11 cellular contexts compared by ENCODE assay signal in genomic region chr10:79424221-79425073, GRCh38. TPM values are rescaled to one million over a fixed set of nuclear protein-coding genes. Genes with fewer than 3 reads are reported as not detected.
DNase-seq lines count a peak whose midpoint lies in the region; ATAC-seq, FAIRE-seq and TF ChIP-seq lines count a peak whose summit lies in the region.
"Had no signal": no experiment of that assay in that cellular context is flagged by ENCODE, and none has a peak within 500 bp of the region (broad histone marks: within the 10 kb centered on the region; RNA-seq: fewer than 3 reads in every experiment).

No MANE protein-coding gene starts in this region.

- H3K36me3 ChIP-seq in SK-N-SH (replicated peaks in 1 of 2; ENCODE audit: control insufficient read depth in 1 of 2, insufficient read depth in 2 of 2, low read length in 1 of 2) (peaks cover 9 to 31% of the 10 kb centered on the region in 2 experiments), gastroesophageal sphincter (peaks cover 0 to 27% of the 10 kb centered on the region in 2 donors), neural progenitor cell (no peaks in the 10 kb centered on the region), vagina (no peaks in the 10 kb centered on the region)

- CTCF ChIA-PET in SK-N-SH (lab: Yijun Ruan, JAX) = interaction anchor here (0.7 to 3.9 kb wide), 6 partner anchors 10 to 63 kb away, joined by 3 to 29 read pairs (median 4); no protein-coding TSS in a partner anchor

- H3K27ac Mint-ChIP-seq in neural progenitor cell = peak overlapping the region; percentile 35
- H3K27ac Mint-ChIP-seq: naive thymus-derived CD4-positive, alpha-beta T cell had no signal

- TF ChIP-seq CTCF in SK-N-SH (IDR thresholded peaks at IDR 0.05) (no peak), gastroesophageal sphincter (IDR thresholded peaks at IDR 0.05) (no peak), neural progenitor cell (IDR thresholded peaks at IDR 0.05) (no peak), vagina (IDR thresholded peaks at IDR 0.05) (no peak)

- intact Hi-C loops in vagina (cut with DNase I) = no loop called here

- H4K20me1 ChIP-seq in SK-N-SH (ENCODE audit: insufficient read depth) (peaks cover 5% of the 10 kb centered on the region; the same call in 1 of the 2 replicates), neural progenitor cell (ENCODE audit: low read depth) (peaks cover 9% of the 10 kb centered on the region)

- H3K4me3 ChIP-seq in SK-N-SH (ENCODE audit: low read depth in 2 of 2, low read length in 1 of 2) = no peak overlapping the region
- H3K4me3 ChIP-seq in gastroesophageal sphincter = no peak overlapping the region
- no peak overlapping the region for H3K4me3 ChIP-seq in neural progenitor cell
- H3K4me3 ChIP-seq in vagina = no peak overlapping the region

- POLR2A ChIA-PET in SK-N-SH (lab: Yijun Ruan, JAX) = interaction anchor here (1.2 to 1.4 kb wide), 3 partner anchors 9 to 195 kb away, joined by 3 to 4 read pairs (median 4); no protein-coding TSS in a partner anchor

- 80% methylated on average over 11 of the region's 11 CpGs for WGBS in SK-N-SH (ENCODE audit: low lambda C conversion rate)
- WGBS in gastroesophageal sphincter (ENCODE audit: low coverage in 1 of 2), 2 donors = 24 to 42% methylated on average over 6 of the region's 11 CpGs

- DNase-seq in SK-N-SH = no peak
- no peak for DNase-seq in neural progenitor cell (ENCODE audit: low spot score)
- DNase-seq in vagina (ENCODE audit: extremely low spot score in 2 of 2) = no peak
- DNase-seq in frontal cortex (ENCODE audit: low spot score in 2 of 2) = no peak
- DNase-seq in cortex of kidney (lab: John Stamatoyannopoulos, UW) = no peak
- DNase-seq: activated naive CD4-positive, alpha-beta T cell treated with Interleukin-2 at 50 U/mL for 16 hours; naive thymus-derived CD4-positive, alpha-beta T cell had no signal

- no peak overlapping the region for H3K4me3 Mint-ChIP-seq in neural progenitor cell
- H3K4me3 Mint-ChIP-seq: naive thymus-derived CD4-positive, alpha-beta T cell had no signal

- H3K9me3 ChIP-seq in SK-N-SH (no peaks in the 10 kb centered on the region), gastroesophageal sphincter (no peaks in the 10 kb centered on the region), neural progenitor cell (ENCODE audit: low read depth) (no peaks in the 10 kb centered on the region), vagina (no peaks in the 10 kb centered on the region)

- FAIRE-seq in frontal cortex (lab: Jason Lieb, UNC) = no peak

- H3K4me2 ChIP-seq in SK-N-SH = no peak overlapping the region
- H3K4me2 ChIP-seq in neural progenitor cell = no peak overlapping the region

- no peaks in the 10 kb centered on the region for H3K9me2 ChIP-seq in SK-N-SH

- H3K27ac ChIP-seq in SK-N-SH (ENCODE audit: low read depth in 2 of 2, low read length in 1 of 2) = peak overlapping the region; percentile 3 to 76; a peak in 3 of 4 replicates
- H3K27ac ChIP-seq in gastroesophageal sphincter = peak overlapping the region; percentile 19 to 76 (median 72)
- H3K27ac ChIP-seq in neural progenitor cell = no peak overlapping the region
- H3K27ac ChIP-seq in vagina = peak overlapping the region; percentile 76
- H3K27ac ChIP-seq: epithelial cell of prostate had no signal

- peaks cover 2% of the 10 kb centered on the region for H3K36me3 Mint-ChIP-seq in neural progenitor cell

- H3K27me3 ChIP-seq in SK-N-SH (ENCODE audit: insufficient read depth) (no peaks in the 10 kb centered on the region), gastroesophageal sphincter (no peaks in the 10 kb centered on the region), neural progenitor cell (no peaks in the 10 kb centered on the region), vagina (no peaks in the 10 kb centered on the region)

- TF ChIP-seq RAD21 in SK-N-SH (IDR thresholded peaks at IDR 0.05; ENCODE audit: low read length) = no peak

- peaks cover 6% of the 10 kb centered on the region for H3K79me2 ChIP-seq in SK-N-SH (ENCODE audit: insufficient read depth)
- no peaks in the 10 kb centered on the region for H3K79me2 ChIP-seq in neural progenitor cell (ENCODE audit: low read depth)

- peaks cover 29 to 37% of the 10 kb centered on the region in 2 experiments; a peak in 3 of 4 replicates for H3K4me1 ChIP-seq in SK-N-SH (ENCODE audit: control insufficient read depth in 1 of 2, insufficient read depth in 2 of 2, low read depth in 1 of 2, low read length in 1 of 2)
- H3K4me1 ChIP-seq in gastroesophageal sphincter = peaks cover 3 to 44% (median 33%) of the 10 kb centered on the region in 3 donors
- peaks cover 13% of the 10 kb centered on the region for H3K4me1 ChIP-seq in neural progenitor cell
- peaks cover 21% of the 10 kb centered on the region for H3K4me1 ChIP-seq in vagina

- TF ChIP-seq EP300 in SK-N-SH (IDR thresholded peaks at IDR 0.05; ENCODE audit: borderline replicate concordance in 1 of 2, low read depth in 1 of 2, low read length in 1 of 2) (no peak), gastroesophageal sphincter (IDR thresholded peaks at IDR 0.05) (no peak)

- ATAC-seq in SK-N-SH treated with all-trans-retinoic acid at 6 μM for 48 hours (no peak; the same call in 2 of the 3 replicates), gastroesophageal sphincter (peak; percentile 56), GM21717 (IDR thresholded peaks at IDR 0.05; ENCODE audit: unreplicated experiment) (no peak)
- ATAC-seq: naive thymus-derived CD4-positive, alpha-beta T cell had no signal

- H3K9me3 Mint-ChIP-seq in neural progenitor cell = no peaks in the 10 kb centered on the region

- H2AFZ ChIP-seq in SK-N-SH (ENCODE audit: low read depth) (no peak overlapping the region), neural progenitor cell (replicated peaks) (no peak overlapping the region)

- H3K9ac ChIP-seq in SK-N-SH (no peak overlapping the region), neural progenitor cell (no peak overlapping the region)

- H3K27me3 Mint-ChIP-seq in neural progenitor cell (ENCODE audit: insufficient read depth, low read depth) = no peaks in the 10 kb centered on the region

- H3F3A ChIP-seq in SK-N-SH (replicated peaks; ENCODE audit: insufficient read depth) = peaks cover 15% of the 10 kb centered on the region
- H3F3A ChIP-seq in neural progenitor cell (ENCODE audit: low read depth) = no peaks in the 10 kb centered on the region

- peaks cover 15% of the 10 kb centered on the region for H3K4me1 Mint-ChIP-seq in neural progenitor cell
- H3K4me1 Mint-ChIP-seq: naive thymus-derived CD4-positive, alpha-beta T cell had no signal

- no peak for TF ChIP-seq POLR2A in gastroesophageal sphincter (IDR thresholded peaks at IDR 0.05)
- no peak for TF ChIP-seq POLR2A in vagina (IDR thresholded peaks at IDR 0.05)

TF ChIP-seq in SK-N-SH, 30 proteins besides CTCF, POLR2A, EP300 and RAD21 (continues in another document):
- TF ChIP-seq IRF3 (IDR thresholded peaks at IDR 0.05; ENCODE audit: low read depth, low read length) = no peak
- TF ChIP-seq GABPA (IDR thresholded peaks at IDR 0.05; ENCODE audit: low read depth) = no peak
- TF ChIP-seq JUND (IDR thresholded peaks at IDR 0.05) = no peak
- no peak for TF ChIP-seq USF1 (IDR thresholded peaks at IDR 0.05; ENCODE audit: borderline replicate concordance, low read depth)
- TF ChIP-seq SIN3A (IDR thresholded peaks at IDR 0.05; ENCODE audit: borderline replicate concordance, low read depth, low read length) = no peak
- TF ChIP-seq TEAD4 (IDR thresholded peaks at IDR 0.05; ENCODE audit: borderline replicate concordance, insufficient read depth) = no peak

TF ChIP-seq in SK-N-SH treated with all-trans-retinoic acid at 6 μM for 48 hours, 23 proteins besides CTCF, POLR2A, EP300 and RAD21 (continues in another document):
- TF ChIP-seq PPARA (CRISPR knock-in tag; IDR thresholded peaks at IDR 0.05; ENCODE audit: borderline replicate concordance) = no peak
- no peak for TF ChIP-seq PATZ1 (CRISPR knock-in tag; IDR thresholded peaks at IDR 0.05; ENCODE audit: borderline replicate concordance)
- TF ChIP-seq TSHZ2 (CRISPR knock-in tag; IDR thresholded peaks at IDR 0.05) = no peak

RNA-seq across cellular contexts. Expression of gene ZCCHC24, which starts 21.0 kb away (rescaled TPM):
- polyA plus RNA-seq in SK-N-SH (2012; rRNA removed) = 15.8 and 16.2 TPM in 2 replicates
- 10.3 and 13.2 TPM in 2 replicates for polyA plus RNA-seq in SK-N-SH (2012; cell fraction: cytosol; rRNA removed)
- polyA plus RNA-seq in SK-N-SH (2012; cell fraction: nucleus; rRNA removed) = 12.8 and 15.3 TPM in 2 replicates
- total RNA-seq in gastroesophageal sphincter = 100 to 1,000 TPM in 1 of 4 donors, 10 to 100 TPM in 3; 60.5 to 186 (median 84.1) TPM
- 5.9 and 10.7 TPM in 2 replicates for total RNA-seq in neural progenitor cell (ENCODE audit: low replicate concordance)
- 57.0 TPM for total RNA-seq in vagina
- 4.1 TPM for total RNA-seq in frontal cortex
